ENCODE assay signal across 1 cellular context in genomic region chr4:10092481-10093272, GRCh38.
TF ChIP-seq lines count a peak whose summit lies in the region.

No MANE protein-coding gene starts in this region.

TF ChIP-seq in SK-N-SH, 30 proteins besides CTCF, POLR2A, EP300 and RAD21 (continued from another document):
- TF ChIP-seq IRF3 (IDR thresholded peaks at IDR 0.05; ENCODE audit: low read depth, low read length), result no peak
- no peak for TF ChIP-seq MXI1 (IDR thresholded peaks at IDR 0.05; ENCODE audit: low read depth, low read length)
- TF ChIP-seq TEAD4 (IDR thresholded peaks at IDR 0.05; ENCODE audit: borderline replicate concordance, insufficient read depth), result no peak
- no peak for TF ChIP-seq ELF1 (IDR thresholded peaks at IDR 0.05)
- no peak for TF ChIP-seq MEF2A (IDR thresholded peaks at IDR 0.05; ENCODE audit: borderline replicate concordance, low read depth)
- TF ChIP-seq USF2 (IDR thresholded peaks at IDR 0.05; ENCODE audit: borderline replicate concordance, low read depth, low read length), result no peak
- TF ChIP-seq EZH2phosphoT487 (IDR thresholded peaks at IDR 0.05; ENCODE audit: borderline replicate concordance, low read depth), result no peak
- TF ChIP-seq NFIC (IDR thresholded peaks at IDR 0.05; ENCODE audit: borderline replicate concordance), result no peak
- TF ChIP-seq CHD2 (IDR thresholded peaks at IDR 0.05; ENCODE audit: low read length, partially characterized antibody), result no peak
- no peak for TF ChIP-seq ZBTB33 (IDR thresholded peaks at IDR 0.05; ENCODE audit: borderline replicate concordance, low read depth)
- no peak for TF ChIP-seq JUND (IDR thresholded peaks at IDR 0.05)
- no peak for TF ChIP-seq SIN3A (IDR thresholded peaks at IDR 0.05; ENCODE audit: borderline replicate concordance, low read depth, low read length)
- TF ChIP-seq GATA2 (CRISPR knock-in tag; IDR thresholded peaks at IDR 0.05), result no peak
- no peak for TF ChIP-seq RXRA (IDR thresholded peaks at IDR 0.05; ENCODE audit: borderline replicate concordance, low read depth)
